ENCODE assay signal across 18 cellular contexts in genomic region chr2:239082425-239082824, GRCh38.
DNase-seq lines count a peak whose midpoint lies in the region; ATAC-seq and TF ChIP-seq lines count a peak whose summit lies in the region.
"Had no signal": no experiment of that assay in that cellular context is flagged by ENCODE, and none has a peak within 500 bp of the region (broad histone marks: within the 10 kb centered on the region; RNA-seq: fewer than 3 reads in every experiment).

No MANE protein-coding gene starts in this region.

- DNase-seq in NCI-H2196 (lab: John Stamatoyannopoulos, UW; ENCODE audit: unreplicated experiment) (peak; percentile 12), NCI-H2196 treated with DMSO at 0.1 percent for 48 hours (lab: John Stamatoyannopoulos, UW; ENCODE audit: unreplicated experiment) (no peak), glutamatergic neuron (no peak), psoas muscle (peak in 1 of 2 donors; percentile 12), stomach (no peak), C1 segment of cervical spinal cord (lab: John Stamatoyannopoulos, UW) (no peak)
- no peak for DNase-seq in central memory CD8-positive, alpha-beta T cell (ENCODE audit: low spot score in 2 of 2)
- DNase-seq: CD4-positive, CD25-positive, alpha-beta regulatory T cell; CD8-positive, alpha-beta memory T cell; COR-L47; DMS 273 treated with DMSO at 0.1 percent for 48 hours; HCEC 1CT; IMR-90 had no signal

- H3K4me1 Mint-ChIP-seq in central memory CD8-positive, alpha-beta T cell: no peaks in the 10 kb centered on the region
- H3K4me1 Mint-ChIP-seq in glutamatergic neuron (ENCODE audit: low read depth, unreplicated experiment): peaks cover 14% of the 10 kb centered on the region
- H3K4me1 Mint-ChIP-seq: B cell; CD8-positive, alpha-beta memory T cell; GM23338 had no signal

- peak overlapping the region; percentile 32 for H3K27ac Mint-ChIP-seq in central memory CD8-positive, alpha-beta T cell (ENCODE audit: low read depth)
- peak overlapping the region; percentile 66 for H3K27ac Mint-ChIP-seq in glutamatergic neuron (ENCODE audit: unreplicated experiment)
- H3K27ac Mint-ChIP-seq: B cell; CD4-positive, CD25-positive, alpha-beta regulatory T cell; CD8-positive, alpha-beta memory T cell; GM23338 had no signal

- H3K27ac ChIP-seq in psoas muscle: peak overlapping the region; percentile 46
- peak overlapping the region in 1 of 5 donors; percentile 60 for H3K27ac ChIP-seq in stomach
- H3K27ac ChIP-seq: BLaER1 treated with 17β-estradiol and CSF1 and Interleukin-3, amounts not matched to agents 10 nM and 100 nM; HL-60 had no signal

- H3K9me3 ChIP-seq in psoas muscle: no peaks in the 10 kb centered on the region
- H3K9me3 ChIP-seq in stomach: no peaks in the 10 kb centered on the region
- H3K9me3 ChIP-seq: BLaER1 treated with 17β-estradiol and CSF1 and Interleukin-3, amounts not matched to agents 10 nM and 100 nM had no signal

- H3K4me3 Mint-ChIP-seq in central memory CD8-positive, alpha-beta T cell: no peak overlapping the region
- no peak overlapping the region for H3K4me3 Mint-ChIP-seq in glutamatergic neuron (ENCODE audit: unreplicated experiment)
- H3K4me3 Mint-ChIP-seq: B cell; CD4-positive, CD25-positive, alpha-beta regulatory T cell; CD8-positive, alpha-beta memory T cell; GM23338 had no signal

- no peak overlapping the region for H3K4me3 ChIP-seq in psoas muscle
- no peak overlapping the region for H3K4me3 ChIP-seq in stomach
- H3K4me3 ChIP-seq: BLaER1 treated with 17β-estradiol and CSF1 and Interleukin-3, amounts not matched to agents 10 nM and 100 nM; GM23338 had no signal

- no peak for ATAC-seq in central memory CD8-positive, alpha-beta T cell (replicated peaks; ENCODE audit: extremely low read depth, poor library complexity, severe bottlenecking)
- peak; percentile 18 to 39 (median 24) for ATAC-seq in psoas muscle
- ATAC-seq in GM21619 (IDR thresholded peaks at IDR 0.05; ENCODE audit: unreplicated experiment): no peak
- ATAC-seq: GM23338 had no signal

- no peaks in the 10 kb centered on the region for H3K4me1 ChIP-seq in psoas muscle
- no peaks in the 10 kb centered on the region for H3K4me1 ChIP-seq in stomach
- H3K4me1 ChIP-seq: BLaER1 treated with 17β-estradiol and CSF1 and Interleukin-3, amounts not matched to agents 10 nM and 100 nM had no signal

- H3K27me3 Mint-ChIP-seq in central memory CD8-positive, alpha-beta T cell: no peaks in the 10 kb centered on the region
- H3K27me3 Mint-ChIP-seq in glutamatergic neuron (ENCODE audit: unreplicated experiment): peaks cover 7% of the 10 kb centered on the region
- H3K27me3 Mint-ChIP-seq: B cell; CD4-positive, CD25-positive, alpha-beta regulatory T cell; CD8-positive, alpha-beta memory T cell had no signal

- no peaks in the 10 kb centered on the region for H3K9me3 Mint-ChIP-seq in central memory CD8-positive, alpha-beta T cell
- H3K9me3 Mint-ChIP-seq in glutamatergic neuron (ENCODE audit: unreplicated experiment): peaks cover 6% of the 10 kb centered on the region
- H3K9me3 Mint-ChIP-seq: CD8-positive, alpha-beta memory T cell; GM23338 had no signal

- H3K36me3 Mint-ChIP-seq in central memory CD8-positive, alpha-beta T cell (ENCODE audit: insufficient read depth): peaks cover 14% of the 10 kb centered on the region
- no peaks in the 10 kb centered on the region for H3K36me3 Mint-ChIP-seq in glutamatergic neuron (ENCODE audit: unreplicated experiment)

- TF ChIP-seq CTCF in glutamatergic neuron (IDR thresholded peaks at IDR 0.05; ENCODE audit: partially characterized antibody, unreplicated experiment) (no peak), psoas muscle (IDR thresholded peaks at IDR 0.05) (no peak), stomach (IDR thresholded peaks at IDR 0.05) (no peak)

- H3K36me3 ChIP-seq in psoas muscle (ENCODE audit: insufficient read depth in 1 of 2, low read depth in 1 of 2) (peaks cover 0 to 88% of the 10 kb centered on the region in 2 donors), stomach (peaks cover 33 to 83% (median 81%) of the 10 kb centered on the region in 4 donors)

- TF ChIP-seq EP300 in stomach (IDR thresholded peaks at IDR 0.05): no peak

- TF ChIP-seq POLR2A in stomach (IDR thresholded peaks at IDR 0.05): no peak

- 66 to 78% (median 76%) methylated on average over 14 of the region's 14 CpGs for WGBS in psoas muscle, 3 donors
- 73 to 88% (median 84%) methylated on average over 14 of the region's 14 CpGs for WGBS in stomach, 5 donors

- H3K27me3 ChIP-seq in psoas muscle (ENCODE audit: insufficient read depth in 3 of 3, low read length in 2 of 3): no peaks in the 10 kb centered on the region
- no peaks in the 10 kb centered on the region for H3K27me3 ChIP-seq in stomach
- H3K27me3 ChIP-seq: BLaER1 treated with 17β-estradiol and CSF1 and Interleukin-3, amounts not matched to agents 10 nM and 100 nM had no signal

- intact Hi-C loops in psoas muscle (cut with DNase I): no loop called here
- intact Hi-C loops in stomach (cut with DNase I; ENCODE audit: low total_unique reads): no loop called here

Comparison
In these comparisons a context has a peak if more than half of its experiments do, and no peak if none do; other contexts are left out.
1. ATAC-seq: peak in psoas muscle (4 of 4); none in central memory CD8-positive, alpha-beta T cell (single experiment) and GM21619 (single experiment).